ENCODE assay signal across 30 cellular contexts in the genomic region with DNA sequence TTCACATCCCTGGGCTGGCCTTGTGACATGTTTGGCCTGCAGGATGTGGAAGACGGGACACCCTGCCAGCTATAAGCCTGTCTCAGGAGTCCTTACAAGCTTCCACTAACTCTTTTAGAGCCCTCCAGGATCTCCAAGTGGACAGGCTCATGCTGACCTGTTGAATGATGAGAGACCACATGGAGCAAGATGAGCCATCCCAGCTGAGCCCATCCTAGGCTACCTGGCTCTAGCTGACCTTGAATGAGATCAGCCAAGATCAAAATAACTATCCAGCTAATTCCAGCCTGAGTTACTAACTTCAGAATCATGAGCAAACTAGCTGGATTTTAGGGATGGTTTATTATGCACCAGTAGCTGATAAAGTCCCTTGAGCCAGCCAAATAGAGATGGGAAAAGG.
"Had no signal": no experiment of that assay in that cellular context is flagged by ENCODE, and none has a peak within 500 bp of the region (broad histone marks: within the 10 kb centered on the region; RNA-seq: fewer than 3 reads in every experiment).

No MANE protein-coding gene starts in this region.

- H3K9ac ChIP-seq: neural progenitor cell, parathyroid adenoma had no signal

- H2AFZ ChIP-seq: neural progenitor cell, parathyroid adenoma had no signal

- H3K4me1 Mint-ChIP-seq: naive B cell; naive thymus-derived CD8-positive, alpha-beta T cell; stimulated activated memory B cell treated with anti-CD40 and anti-IgM and Interleukin-4, amounts not matched to agents 10 μg/mL and 1 μg/mL and 100 μg/mL, for 72 hours; stimulated activated naive CD8-positive, alpha-beta T cell treated with anti-CD3 and anti-CD28 coated beads, Interleukin-15, amount 100 ng/mL, for 72 hours had no signal

- H3K36me3 ChIP-seq: neural progenitor cell, ovary, suprapubic skin, tibial artery, transverse colon, upper lobe of right lung, uterus had no signal

- H3K9me3 ChIP-seq: ovary, psoas muscle, suprapubic skin, testis, transverse colon, upper lobe of right lung, uterus had no signal

- H3K27ac ChIP-seq: neural progenitor cell, ovary, parathyroid adenoma, psoas muscle, skin epidermis, suprapubic skin, testis, tibial artery, transverse colon, upper lobe of right lung, uterus had no signal

- ATAC-seq: naive thymus-derived CD8-positive, alpha-beta T cell; natural killer cell treated with Interleukin-12 subunit alpha and Interleukin-12 subunit beta and Interleukin-15 and Interleukin-18, amount 100 ng/mL, for 72 hours; psoas muscle; right cardiac atrium; sciatic nerve; stimulated activated memory B cell treated with anti-CD40 and anti-IgM and Interleukin-4, amounts not matched to agents 10 μg/mL and 1 μg/mL and 100 μg/mL, for 72 hours; stimulated activated naive CD8-positive, alpha-beta T cell treated with anti-CD3 and anti-CD28 coated beads, Interleukin-15, amount 100 ng/mL, for 72 hours; stimulated activated naive CD8-positive, alpha-beta T cell treated with anti-CD3 and anti-CD28 coated beads, Interleukin-15, Interleukin-2, amounts not matched to agents 100 U/mL and 50 U/mL, for 24 hours; upper lobe of right lung had no signal

- H3K27me3 ChIP-seq: neural progenitor cell, ovary, testis, transverse colon, upper lobe of right lung, uterus had no signal

- H3K36me3 Mint-ChIP-seq: naive thymus-derived CD8-positive, alpha-beta T cell; natural killer cell treated with Interleukin-12 subunit alpha and Interleukin-12 subunit beta and Interleukin-15 and Interleukin-18, amount 100 ng/mL, for 72 hours; neural progenitor cell; stimulated activated memory B cell treated with anti-CD40 and anti-IgM and Interleukin-4, amounts not matched to agents 10 μg/mL and 1 μg/mL and 100 μg/mL, for 72 hours; type B pancreatic cell had no signal

- H3K9me3 Mint-ChIP-seq: natural killer cell treated with Interleukin-12 subunit alpha and Interleukin-12 subunit beta and Interleukin-15 and Interleukin-18, amount 100 ng/mL, for 72 hours had no signal

- H3K4me2 ChIP-seq: neural progenitor cell, smooth muscle cell had no signal

- H3K4me3 ChIP-seq: neural progenitor cell, ovary, psoas muscle, skin epidermis, smooth muscle cell, suprapubic skin, testis, tibial artery, transverse colon, upper lobe of right lung, uterus had no signal

- H3K79me2 ChIP-seq: parathyroid adenoma had no signal

- H3K27me3 Mint-ChIP-seq: stimulated activated memory B cell treated with anti-CD40 and anti-IgM and Interleukin-4, amounts not matched to agents 10 μg/mL and 1 μg/mL and 100 μg/mL, for 72 hours had no signal

- H3K27ac Mint-ChIP-seq: naive thymus-derived CD8-positive, alpha-beta T cell; natural killer cell treated with Interleukin-12 subunit alpha and Interleukin-12 subunit beta and Interleukin-15 and Interleukin-18, amount 100 ng/mL, for 72 hours; progenitor cell of endocrine pancreas; stimulated activated memory B cell treated with anti-CD40 and anti-IgM and Interleukin-4, amounts not matched to agents 10 μg/mL and 1 μg/mL and 100 μg/mL, for 72 hours; stimulated activated naive CD8-positive, alpha-beta T cell treated with anti-CD3 and anti-CD28 coated beads, Interleukin-15, amount 100 ng/mL, for 72 hours; type B pancreatic cell had no signal

- H3K4me1 ChIP-seq: parathyroid adenoma, psoas muscle, suprapubic skin, testis, tibial artery, upper lobe of right lung, uterus had no signal

- H3K4me3 Mint-ChIP-seq: naive B cell; naive thymus-derived CD8-positive, alpha-beta T cell; natural killer cell treated with Interleukin-12 subunit alpha and Interleukin-12 subunit beta and Interleukin-15 and Interleukin-18, amount 100 ng/mL, for 72 hours; neural progenitor cell; stimulated activated memory B cell treated with anti-CD40 and anti-IgM and Interleukin-4, amounts not matched to agents 10 μg/mL and 1 μg/mL and 100 μg/mL, for 72 hours; stimulated activated naive CD8-positive, alpha-beta T cell treated with anti-CD3 and anti-CD28 coated beads, Interleukin-15, amount 100 ng/mL, for 72 hours; type B pancreatic cell had no signal

- DNase-seq: naive B cell; naive thymus-derived CD8-positive, alpha-beta T cell; occipital lobe; ovary; posterior cingulate gyrus; psoas muscle; right cardiac atrium; stimulated activated CD4-positive, alpha-beta T cell treated with anti-CD3 and anti-CD28 coated beads, Interleukin-15, amount 100 ng/mL, for 24 hours; stimulated activated CD4-positive, alpha-beta T cell treated with anti-CD3 and anti-CD28 coated beads, Interleukin-2, amount 100 ng/mL, for 24 hours; stimulated activated CD4-positive, alpha-beta T cell treated with anti-CD3 and anti-CD28 coated beads, Interleukin-2, amount 100 ng/mL, for 48 hours; stimulated activated CD4-positive, alpha-beta T cell treated with anti-CD3 and anti-CD28 coated beads, Interleukin-4, amount 100 ng/mL, for 24 hours; stimulated activated naive CD4-positive, alpha-beta T cell; stimulated activated naive CD8-positive, alpha-beta T cell treated with anti-CD3 and anti-CD28 coated beads, Interleukin-15, amount 100 ng/mL, for 72 hours; stimulated activated naive CD8-positive, alpha-beta T cell treated with anti-CD3 and anti-CD28 coated beads, Interleukin-15, Interleukin-2, amounts not matched to agents 100 U/mL and 50 U/mL, for 24 hours; substantia nigra; testis; tibial artery; transverse colon; upper lobe of right lung; uterus had no signal
